1 cellular context compared by ENCODE assay signal in the genomic region with DNA sequence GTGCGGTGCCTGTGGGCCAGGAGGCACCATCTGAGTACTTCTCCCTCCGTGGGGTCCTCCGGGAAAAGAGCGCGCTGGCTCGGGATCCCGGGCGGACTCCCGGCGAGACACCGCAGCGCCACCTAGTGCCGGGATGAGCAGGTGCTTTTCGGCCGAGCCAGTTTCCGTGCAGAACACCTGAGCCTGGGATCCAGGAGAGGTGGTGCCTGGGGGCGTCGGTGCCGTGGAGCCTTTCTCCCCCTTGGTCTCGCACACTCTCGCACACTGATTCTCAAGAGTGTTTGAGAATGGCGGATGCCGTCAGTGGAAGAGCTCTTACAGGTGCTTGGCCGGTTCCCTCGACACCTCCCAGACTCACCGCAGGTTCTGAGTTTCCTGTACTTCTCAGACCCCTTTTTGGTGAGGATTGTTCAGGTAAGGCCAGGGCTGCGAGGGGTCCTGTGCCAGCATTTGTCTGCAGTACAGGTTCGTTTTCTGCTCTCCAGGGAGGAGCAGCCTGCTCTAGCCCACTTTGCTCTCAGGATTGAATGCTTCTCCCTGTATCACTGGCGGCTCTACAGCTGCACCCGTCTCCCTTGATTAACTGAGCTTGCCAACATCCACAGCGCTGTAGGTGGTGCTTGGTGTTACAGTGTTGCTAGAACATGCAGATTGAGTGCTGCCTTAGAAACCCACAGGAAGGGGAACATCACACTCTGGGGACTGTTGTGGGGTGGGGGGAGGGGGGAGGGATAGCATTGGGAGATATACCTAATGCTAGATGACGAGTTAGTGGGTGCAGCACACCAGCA.
TF ChIP-seq lines count a peak whose summit lies in the region.

No MANE protein-coding gene starts in this region.

TF ChIP-seq in HepG2, 621 proteins besides CTCF, POLR2A, EP300 and RAD21 (continued from another document):
- TF ChIP-seq, protein P1, sequence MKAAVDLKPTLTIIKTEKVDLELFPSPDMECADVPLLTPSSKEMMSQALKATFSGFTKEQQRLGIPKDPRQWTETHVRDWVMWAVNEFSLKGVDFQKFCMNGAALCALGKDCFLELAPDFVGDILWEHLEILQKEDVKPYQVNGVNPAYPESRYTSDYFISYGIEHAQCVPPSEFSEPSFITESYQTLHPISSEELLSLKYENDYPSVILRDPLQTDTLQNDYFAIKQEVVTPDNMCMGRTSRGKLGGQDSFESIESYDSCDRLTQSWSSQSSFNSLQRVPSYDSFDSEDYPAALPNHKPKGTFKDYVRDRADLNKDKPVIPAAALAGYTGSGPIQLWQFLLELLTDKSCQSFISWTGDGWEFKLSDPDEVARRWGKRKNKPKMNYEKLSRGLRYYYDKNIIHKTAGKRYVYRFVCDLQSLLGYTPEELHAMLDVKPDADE (CRISPR knock-in tag; IDR thresholded peaks at IDR 0.05), result no peak
- TF ChIP-seq SP4 (CRISPR knock-in tag; IDR thresholded peaks at IDR 0.05) (no peak), JUND (CRISPR knock-in tag; IDR thresholded peaks at IDR 0.05) (no peak), SPEN (CRISPR knock-in tag; IDR thresholded peaks at IDR 0.05; ENCODE audit: low read depth) (peak; percentile 40; the same call in 1 of the 2 replicates), ZNF788 (CRISPR knock-in tag; IDR thresholded peaks at IDR 0.05; ENCODE audit: borderline replicate concordance) (peak; percentile 47; the same call in 1 of the 2 replicates), EHMT2 (IDR thresholded peaks at IDR 0.05; ENCODE audit: borderline replicate concordance, low read depth, low read length) (no peak), GABPB1 (CRISPR knock-in tag; IDR thresholded peaks at IDR 0.05) (peak; percentile 37; the same call in 1 of the 2 replicates), ZBTB38 (CRISPR knock-in tag; IDR thresholded peaks at IDR 0.05) (peak; percentile 99), STAG1 (CRISPR knock-in tag; IDR thresholded peaks at IDR 0.05) (peak; percentile 92), ZNF333 (CRISPR knock-in tag; IDR thresholded peaks at IDR 0.05; ENCODE audit: borderline replicate concordance) (0 out of 2 replicates have a peak, but pooled peaks have one; percentile 15), HDAC2 (CRISPR knock-in tag; IDR thresholded peaks at IDR 0.05) (0 out of 2 replicates have a peak, but pooled peaks have one; percentile 24), ZNF577 (CRISPR knock-in tag; IDR thresholded peaks at IDR 0.05; ENCODE audit: borderline replicate concordance, low read depth) (no peak), SP1 (IDR thresholded peaks at IDR 0.05) (no peak), SP1 (CRISPR knock-in tag; IDR thresholded peaks at IDR 0.05) (peak; percentile 26; the same call in 1 of the 2 replicates), MED13 (CRISPR knock-in tag; IDR thresholded peaks at IDR 0.05) (0 out of 2 replicates have a peak, but pooled peaks have one; percentile 44), ZNF557 (CRISPR knock-in tag; IDR thresholded peaks at IDR 0.05) (0 out of 2 replicates have a peak, but pooled peaks have one; percentile 35), BORCS8-MEF2B (CRISPR knock-in tag; IDR thresholded peaks at IDR 0.05) (peak; percentile 73; the same call in 1 of the 2 replicates), TRIM24 (CRISPR knock-in tag; IDR thresholded peaks at IDR 0.05) (no peak), ZNF891 (CRISPR knock-in tag; IDR thresholded peaks at IDR 0.05) (0 out of 2 replicates have a peak, but pooled peaks have one; percentile 38), NAIF1 (CRISPR knock-in tag; IDR thresholded peaks at IDR 0.05; ENCODE audit: borderline replicate concordance) (no peak), HNRNPUL1 (IDR thresholded peaks at IDR 0.05; ENCODE audit: low read depth, low read length) (no peak), ZNF839 (CRISPR knock-in tag; IDR thresholded peaks at IDR 0.05; ENCODE audit: borderline replicate concordance) (peak; percentile 59; the same call in 1 of the 2 replicates), HMG20A (CRISPR knock-in tag; IDR thresholded peaks at IDR 0.05; ENCODE audit: borderline replicate concordance) (no peak)
- TF ChIP-seq, protein P2, sequence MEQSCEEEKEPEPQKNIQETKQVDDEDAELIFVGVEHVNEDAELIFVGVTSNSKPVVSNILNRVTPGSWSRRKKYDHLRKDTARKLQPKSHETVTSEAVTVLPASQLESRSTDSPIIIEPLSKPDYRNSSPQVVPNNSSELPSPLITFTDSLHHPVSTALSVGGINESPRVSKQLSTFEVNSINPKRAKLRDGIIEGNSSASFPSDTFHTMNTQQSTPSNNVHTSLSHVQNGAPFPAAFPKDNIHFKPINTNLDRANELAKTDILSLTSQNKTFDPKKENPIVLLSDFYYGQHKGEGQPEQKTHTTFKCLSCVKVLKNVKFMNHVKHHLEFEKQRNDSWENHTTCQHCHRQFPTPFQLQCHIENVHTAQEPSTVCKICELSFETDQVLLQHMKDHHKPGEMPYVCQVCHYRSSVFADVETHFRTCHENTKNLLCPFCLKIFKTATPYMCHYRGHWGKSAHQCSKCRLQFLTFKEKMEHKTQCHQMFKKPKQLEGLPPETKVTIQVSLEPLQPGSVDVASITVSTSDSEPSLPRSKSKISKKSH (CRISPR knock-in tag; IDR thresholded peaks at IDR 0.05; ENCODE audit: borderline replicate concordance), result no peak
- TF ChIP-seq, protein P3, sequence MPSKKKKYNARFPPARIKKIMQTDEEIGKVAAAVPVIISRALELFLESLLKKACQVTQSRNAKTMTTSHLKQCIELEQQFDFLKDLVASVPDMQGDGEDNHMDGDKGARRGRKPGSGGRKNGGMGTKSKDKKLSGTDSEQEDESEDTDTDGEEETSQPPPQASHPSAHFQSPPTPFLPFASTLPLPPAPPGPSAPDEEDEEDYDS (CRISPR knock-in tag; IDR thresholded peaks at IDR 0.05), result 0 out of 2 replicates have a peak, but pooled peaks have one; percentile 7
- TF ChIP-seq, protein P4, sequence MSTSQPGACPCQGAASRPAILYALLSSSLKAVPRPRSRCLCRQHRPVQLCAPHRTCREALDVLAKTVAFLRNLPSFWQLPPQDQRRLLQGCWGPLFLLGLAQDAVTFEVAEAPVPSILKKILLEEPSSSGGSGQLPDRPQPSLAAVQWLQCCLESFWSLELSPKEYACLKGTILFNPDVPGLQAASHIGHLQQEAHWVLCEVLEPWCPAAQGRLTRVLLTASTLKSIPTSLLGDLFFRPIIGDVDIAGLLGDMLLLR (CRISPR knock-in tag; IDR thresholded peaks at IDR 0.05), result 0 out of 2 replicates have a peak, but pooled peaks have one; percentile 65
- TF ChIP-seq, protein P5, sequence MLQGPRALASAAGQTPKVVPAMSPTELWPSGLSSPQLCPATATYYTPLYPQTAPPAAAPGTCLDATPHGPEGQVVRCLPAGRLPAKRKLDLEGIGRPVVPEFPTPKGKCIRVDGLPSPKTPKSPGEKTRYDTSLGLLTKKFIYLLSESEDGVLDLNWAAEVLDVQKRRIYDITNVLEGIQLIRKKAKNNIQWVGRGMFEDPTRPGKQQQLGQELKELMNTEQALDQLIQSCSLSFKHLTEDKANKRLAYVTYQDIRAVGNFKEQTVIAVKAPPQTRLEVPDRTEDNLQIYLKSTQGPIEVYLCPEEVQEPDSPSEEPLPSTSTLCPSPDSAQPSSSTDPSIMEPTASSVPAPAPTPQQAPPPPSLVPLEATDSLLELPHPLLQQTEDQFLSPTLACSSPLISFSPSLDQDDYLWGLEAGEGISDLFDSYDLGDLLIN (CRISPR knock-in tag; IDR thresholded peaks at IDR 0.05; ENCODE audit: borderline replicate concordance), result peak; percentile 20; the same call in 1 of the 2 replicates
- TF ChIP-seq, protein P6, sequence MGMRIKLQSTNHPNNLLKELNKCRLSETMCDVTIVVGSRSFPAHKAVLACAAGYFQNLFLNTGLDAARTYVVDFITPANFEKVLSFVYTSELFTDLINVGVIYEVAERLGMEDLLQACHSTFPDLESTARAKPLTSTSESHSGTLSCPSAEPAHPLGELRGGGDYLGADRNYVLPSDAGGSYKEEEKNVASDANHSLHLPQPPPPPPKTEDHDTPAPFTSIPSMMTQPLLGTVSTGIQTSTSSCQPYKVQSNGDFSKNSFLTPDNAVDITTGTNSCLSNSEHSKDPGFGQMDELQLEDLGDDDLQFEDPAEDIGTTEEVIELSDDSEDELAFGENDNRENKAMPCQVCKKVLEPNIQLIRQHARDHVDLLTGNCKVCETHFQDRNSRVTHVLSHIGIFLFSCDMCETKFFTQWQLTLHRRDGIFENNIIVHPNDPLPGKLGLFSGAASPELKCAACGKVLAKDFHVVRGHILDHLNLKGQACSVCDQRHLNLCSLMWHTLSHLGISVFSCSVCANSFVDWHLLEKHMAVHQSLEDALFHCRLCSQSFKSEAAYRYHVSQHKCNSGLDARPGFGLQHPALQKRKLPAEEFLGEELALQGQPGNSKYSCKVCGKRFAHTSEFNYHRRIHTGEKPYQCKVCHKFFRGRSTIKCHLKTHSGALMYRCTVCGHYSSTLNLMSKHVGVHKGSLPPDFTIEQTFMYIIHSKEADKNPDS (CRISPR knock-in tag; IDR thresholded peaks at IDR 0.05), result no peak
- TF ChIP-seq, protein P7, sequence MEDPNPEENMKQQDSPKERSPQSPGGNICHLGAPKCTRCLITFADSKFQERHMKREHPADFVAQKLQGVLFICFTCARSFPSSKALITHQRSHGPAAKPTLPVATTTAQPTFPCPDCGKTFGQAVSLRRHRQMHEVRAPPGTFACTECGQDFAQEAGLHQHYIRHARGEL (CRISPR knock-in tag; IDR thresholded peaks at IDR 0.05), result peak; percentile 53; the same call in 1 of the 2 replicates
- TF ChIP-seq, protein P8, sequence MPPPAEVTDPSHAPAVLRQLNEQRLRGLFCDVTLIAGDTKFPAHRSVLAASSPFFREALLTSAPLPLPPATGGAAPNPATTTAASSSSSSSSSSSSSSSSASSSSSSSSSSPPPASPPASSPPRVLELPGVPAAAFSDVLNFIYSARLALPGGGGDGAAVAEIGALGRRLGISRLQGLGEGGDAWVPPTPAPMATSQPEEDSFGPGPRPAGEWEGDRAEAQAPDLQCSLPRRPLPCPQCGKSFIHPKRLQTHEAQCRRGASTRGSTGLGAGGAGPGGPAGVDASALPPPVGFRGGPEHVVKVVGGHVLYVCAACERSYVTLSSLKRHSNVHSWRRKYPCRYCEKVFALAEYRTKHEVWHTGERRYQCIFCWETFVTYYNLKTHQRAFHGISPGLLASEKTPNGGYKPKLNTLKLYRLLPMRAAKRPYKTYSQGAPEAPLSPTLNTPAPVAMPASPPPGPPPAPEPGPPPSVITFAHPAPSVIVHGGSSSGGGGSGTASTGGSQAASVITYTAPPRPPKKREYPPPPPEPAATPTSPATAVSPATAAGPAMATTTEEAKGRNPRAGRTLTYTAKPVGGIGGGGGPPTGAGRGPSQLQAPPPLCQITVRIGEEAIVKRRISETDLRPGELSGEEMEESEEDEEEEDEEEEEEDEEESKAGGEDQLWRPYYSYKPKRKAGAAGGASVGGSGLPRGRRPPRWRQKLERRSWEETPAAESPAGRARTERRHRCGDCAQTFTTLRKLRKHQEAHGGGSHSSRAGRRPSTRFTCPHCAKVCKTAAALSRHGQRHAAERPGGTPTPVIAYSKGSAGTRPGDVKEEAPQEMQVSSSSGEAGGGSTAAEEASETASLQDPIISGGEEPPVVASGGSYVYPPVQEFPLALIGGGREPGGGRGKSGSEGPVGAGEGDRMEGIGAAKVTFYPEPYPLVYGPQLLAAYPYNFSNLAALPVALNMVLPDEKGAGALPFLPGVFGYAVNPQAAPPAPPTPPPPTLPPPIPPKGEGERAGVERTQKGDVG (CRISPR knock-in tag; IDR thresholded peaks at IDR 0.05; ENCODE audit: borderline replicate concordance), result peak; percentile 97; the same call in 1 of the 2 replicates
- TF ChIP-seq, protein P9, sequence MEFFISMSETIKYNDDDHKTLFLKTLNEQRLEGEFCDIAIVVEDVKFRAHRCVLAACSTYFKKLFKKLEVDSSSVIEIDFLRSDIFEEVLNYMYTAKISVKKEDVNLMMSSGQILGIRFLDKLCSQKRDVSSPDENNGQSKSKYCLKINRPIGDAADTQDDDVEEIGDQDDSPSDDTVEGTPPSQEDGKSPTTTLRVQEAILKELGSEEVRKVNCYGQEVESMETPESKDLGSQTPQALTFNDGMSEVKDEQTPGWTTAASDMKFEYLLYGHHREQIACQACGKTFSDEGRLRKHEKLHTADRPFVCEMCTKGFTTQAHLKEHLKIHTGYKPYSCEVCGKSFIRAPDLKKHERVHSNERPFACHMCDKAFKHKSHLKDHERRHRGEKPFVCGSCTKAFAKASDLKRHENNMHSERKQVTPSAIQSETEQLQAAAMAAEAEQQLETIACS (CRISPR knock-in tag; IDR thresholded peaks at IDR 0.05), result 0 out of 2 replicates have a peak, but pooled peaks have one; percentile 40
